In genomic region chr17:41667280-41668008, GRCh38 we compare ENCODE assay signal across 1 cellular context.
A peak's percentile ranks its signal among the peaks of the same experiment; 100 is the strongest.
TF ChIP-seq lines count a peak whose summit lies in the region.

No MANE protein-coding gene starts in this region.

TF ChIP-seq in H1, 55 proteins besides CTCF, POLR2A, EP300 and RAD21:
- TF ChIP-seq SP1 (IDR thresholded peaks at IDR 0.05; ENCODE audit: low read depth, low read length) = no peak
- TF ChIP-seq ASH2L (IDR thresholded peaks at IDR 0.05; ENCODE audit: low read length) = peak; percentile 29
- TF ChIP-seq RXRA (IDR thresholded peaks at IDR 0.05; ENCODE audit: insufficient read depth, low read depth, low read length) = no peak
- peak; percentile 46 for TF ChIP-seq KDM4A (IDR thresholded peaks at IDR 0.05; ENCODE audit: low read depth, low read length, severe bottlenecking)
- TF ChIP-seq MAX (IDR thresholded peaks at IDR 0.05) = 0 out of 2 replicates have a peak, but pooled peaks have one; percentile 4
